ENCODE assay signal across 7 cellular contexts in the genomic region with DNA sequence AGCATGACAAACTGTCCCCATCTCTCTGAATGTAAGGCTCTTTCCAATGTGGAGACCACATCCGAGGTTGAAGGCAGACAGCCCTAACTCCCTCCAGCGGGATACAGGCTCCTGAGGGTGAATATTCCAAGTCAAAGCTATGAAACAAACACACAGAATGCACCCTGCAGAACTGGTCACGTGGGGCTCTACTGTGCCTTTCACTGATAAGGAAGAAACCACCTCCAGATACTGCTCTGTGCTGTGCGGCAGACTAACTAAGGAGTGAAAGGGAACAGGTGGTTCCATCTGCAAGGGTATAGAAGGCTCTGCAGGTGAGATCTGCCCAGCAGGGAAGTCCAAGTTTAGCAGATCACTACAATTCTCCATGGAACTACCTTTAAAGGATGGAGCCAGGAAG.
"Had no signal": no experiment of that assay in that cellular context is flagged by ENCODE, and none has a peak within 500 bp of the region (broad histone marks: within the 10 kb centered on the region; RNA-seq: fewer than 3 reads in every experiment).

No MANE protein-coding gene starts in this region.

- FAIRE-seq: HepG2, HTR-8/SVneo had no signal

- H3K27ac Mint-ChIP-seq: IgD-negative memory B cell had no signal

- DNase-seq: KBM-7, KG1 had no signal

- ATAC-seq: HepG2 had no signal

- H3K9me3 Mint-ChIP-seq: IgD-negative memory B cell had no signal

- H3K27ac ChIP-seq: HL-60, KMS-11 had no signal

- H3K9ac ChIP-seq: KMS-11 had no signal

- H3K36me3 Mint-ChIP-seq: IgD-negative memory B cell had no signal

- H3K4me2 ChIP-seq: KMS-11 had no signal

- H3K4me1 Mint-ChIP-seq: IgD-negative memory B cell had no signal
